In the genomic region with DNA sequence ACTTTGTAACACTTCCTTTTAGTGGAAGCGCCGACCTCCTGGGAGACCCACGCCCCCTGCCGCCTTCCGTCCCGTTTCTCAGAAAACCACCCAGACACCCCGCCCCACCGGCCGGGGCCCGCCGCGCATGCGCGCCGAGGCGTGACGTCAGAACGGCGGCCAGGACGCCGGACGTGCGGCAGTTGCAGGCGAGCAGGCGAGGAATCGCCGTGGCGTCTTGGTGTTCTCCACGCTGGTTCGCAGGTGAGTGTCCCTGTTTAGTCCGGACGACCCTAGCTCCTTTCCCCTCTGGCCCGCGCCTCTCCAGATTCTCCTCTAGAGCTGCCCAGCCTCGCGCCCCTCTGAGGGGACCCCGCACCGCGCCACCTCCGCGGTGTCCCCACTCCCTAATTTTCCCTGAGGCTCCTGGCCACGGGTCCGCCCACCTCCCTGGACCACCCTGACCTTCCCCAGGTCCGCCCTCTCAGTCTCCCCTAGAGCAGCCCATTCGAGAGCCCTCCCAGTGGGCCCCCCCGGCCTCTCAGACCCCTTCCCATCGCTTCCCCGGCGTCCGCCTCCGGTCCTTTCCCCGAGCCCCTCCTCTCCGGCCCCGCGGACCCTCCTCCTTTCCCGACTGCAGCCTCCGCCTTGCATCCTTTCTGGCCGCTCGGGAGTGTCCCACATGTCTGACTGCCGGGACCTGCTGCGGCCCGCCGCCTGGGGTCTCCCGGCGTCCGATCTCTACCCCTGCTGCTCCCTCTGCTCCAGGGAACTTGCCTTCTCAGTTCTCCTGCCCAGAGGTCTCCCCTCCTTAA, we compare ENCODE assay signal across 1 cellular context.
TF ChIP-seq lines count a peak whose summit lies in the region.

A gene with protein sequence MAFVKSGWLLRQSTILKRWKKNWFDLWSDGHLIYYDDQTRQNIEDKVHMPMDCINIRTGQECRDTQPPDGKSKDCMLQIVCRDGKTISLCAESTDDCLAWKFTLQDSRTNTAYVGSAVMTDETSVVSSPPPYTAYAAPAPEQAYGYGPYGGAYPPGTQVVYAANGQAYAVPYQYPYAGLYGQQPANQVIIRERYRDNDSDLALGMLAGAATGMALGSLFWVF (plus strand): TSS at position 181 of the 794 bp plus-strand sequence. CDS start 15,606 bp downstream, outside the sequence.

TF ChIP-seq in K562, 482 proteins besides CTCF, POLR2A, EP300 and RAD21 (continued from another document):
- TF ChIP-seq, protein P1, sequence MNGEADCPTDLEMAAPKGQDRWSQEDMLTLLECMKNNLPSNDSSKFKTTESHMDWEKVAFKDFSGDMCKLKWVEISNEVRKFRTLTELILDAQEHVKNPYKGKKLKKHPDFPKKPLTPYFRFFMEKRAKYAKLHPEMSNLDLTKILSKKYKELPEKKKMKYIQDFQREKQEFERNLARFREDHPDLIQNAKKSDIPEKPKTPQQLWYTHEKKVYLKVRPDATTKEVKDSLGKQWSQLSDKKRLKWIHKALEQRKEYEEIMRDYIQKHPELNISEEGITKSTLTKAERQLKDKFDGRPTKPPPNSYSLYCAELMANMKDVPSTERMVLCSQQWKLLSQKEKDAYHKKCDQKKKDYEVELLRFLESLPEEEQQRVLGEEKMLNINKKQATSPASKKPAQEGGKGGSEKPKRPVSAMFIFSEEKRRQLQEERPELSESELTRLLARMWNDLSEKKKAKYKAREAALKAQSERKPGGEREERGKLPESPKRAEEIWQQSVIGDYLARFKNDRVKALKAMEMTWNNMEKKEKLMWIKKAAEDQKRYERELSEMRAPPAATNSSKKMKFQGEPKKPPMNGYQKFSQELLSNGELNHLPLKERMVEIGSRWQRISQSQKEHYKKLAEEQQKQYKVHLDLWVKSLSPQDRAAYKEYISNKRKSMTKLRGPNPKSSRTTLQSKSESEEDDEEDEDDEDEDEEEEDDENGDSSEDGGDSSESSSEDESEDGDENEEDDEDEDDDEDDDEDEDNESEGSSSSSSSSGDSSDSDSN (IDR thresholded peaks at IDR 0.05; ENCODE audit: borderline replicate concordance in 1 of 2, low read depth in 2 of 2, low read length in 2 of 2): 0 out of 4 replicates have a peak, but pooled peaks of 1 of the 2 experiments have one; percentile 33
- TF ChIP-seq KLF10 (CRISPR knock-in tag; IDR thresholded peaks at IDR 0.05): no peak
- TF ChIP-seq POLR3G (IDR thresholded peaks at IDR 0.05; ENCODE audit: extremely low read depth, insufficient read length, insufficient replicate concordance): no peak
- no peak for TF ChIP-seq ZNF184 (CRISPR knock-in tag; IDR thresholded peaks at IDR 0.05)
- peak; percentile 6; the same call in 1 of the 2 replicates for TF ChIP-seq KLF13 (tag; IDR thresholded peaks at IDR 0.05; ENCODE audit: borderline replicate concordance, low read depth)
- TF ChIP-seq ZNF12 (CRISPR knock-in tag; IDR thresholded peaks at IDR 0.05): no peak
- TF ChIP-seq, protein P2, sequence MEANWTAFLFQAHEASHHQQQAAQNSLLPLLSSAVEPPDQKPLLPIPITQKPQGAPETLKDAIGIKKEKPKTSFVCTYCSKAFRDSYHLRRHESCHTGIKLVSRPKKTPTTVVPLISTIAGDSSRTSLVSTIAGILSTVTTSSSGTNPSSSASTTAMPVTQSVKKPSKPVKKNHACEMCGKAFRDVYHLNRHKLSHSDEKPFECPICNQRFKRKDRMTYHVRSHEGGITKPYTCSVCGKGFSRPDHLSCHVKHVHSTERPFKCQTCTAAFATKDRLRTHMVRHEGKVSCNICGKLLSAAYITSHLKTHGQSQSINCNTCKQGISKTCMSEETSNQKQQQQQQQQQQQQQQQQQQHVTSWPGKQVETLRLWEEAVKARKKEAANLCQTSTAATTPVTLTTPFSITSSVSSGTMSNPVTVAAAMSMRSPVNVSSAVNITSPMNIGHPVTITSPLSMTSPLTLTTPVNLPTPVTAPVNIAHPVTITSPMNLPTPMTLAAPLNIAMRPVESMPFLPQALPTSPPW (CRISPR knock-in tag; IDR thresholded peaks at IDR 0.05): peak; percentile 93
- TF ChIP-seq TAF1 (IDR thresholded peaks at IDR 0.05; ENCODE audit: control insufficient read depth, extremely low read depth, insufficient read depth, low read length, severe bottlenecking): peak; percentile 86
- no peak for TF ChIP-seq BRD4 (IDR thresholded peaks at IDR 0.05)
- TF ChIP-seq, protein P3, sequence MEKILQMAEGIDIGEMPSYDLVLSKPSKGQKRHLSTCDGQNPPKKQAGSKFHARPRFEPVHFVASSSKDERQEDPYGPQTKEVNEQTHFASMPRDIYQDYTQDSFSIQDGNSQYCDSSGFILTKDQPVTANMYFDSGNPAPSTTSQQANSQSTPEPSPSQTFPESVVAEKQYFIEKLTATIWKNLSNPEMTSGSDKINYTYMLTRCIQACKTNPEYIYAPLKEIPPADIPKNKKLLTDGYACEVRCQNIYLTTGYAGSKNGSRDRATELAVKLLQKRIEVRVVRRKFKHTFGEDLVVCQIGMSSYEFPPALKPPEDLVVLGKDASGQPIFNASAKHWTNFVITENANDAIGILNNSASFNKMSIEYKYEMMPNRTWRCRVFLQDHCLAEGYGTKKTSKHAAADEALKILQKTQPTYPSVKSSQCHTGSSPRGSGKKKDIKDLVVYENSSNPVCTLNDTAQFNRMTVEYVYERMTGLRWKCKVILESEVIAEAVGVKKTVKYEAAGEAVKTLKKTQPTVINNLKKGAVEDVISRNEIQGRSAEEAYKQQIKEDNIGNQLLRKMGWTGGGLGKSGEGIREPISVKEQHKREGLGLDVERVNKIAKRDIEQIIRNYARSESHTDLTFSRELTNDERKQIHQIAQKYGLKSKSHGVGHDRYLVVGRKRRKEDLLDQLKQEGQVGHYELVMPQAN (IDR thresholded peaks at IDR 0.05; ENCODE audit: borderline replicate concordance): peak; percentile 72
- no peak for TF ChIP-seq ZNF830 (CRISPR knock-in tag; IDR thresholded peaks at IDR 0.05)
- TF ChIP-seq RBBP5 (IDR thresholded peaks at IDR 0.05; ENCODE audit: borderline replicate concordance, insufficient read depth, low read length, poor library complexity, severe bottlenecking): peak; percentile 29
- TF ChIP-seq CHD1 (IDR thresholded peaks at IDR 0.05; ENCODE audit: low read length): no peak
- 0 out of 2 replicates have a peak, but pooled peaks have one; percentile 32 for TF ChIP-seq TAF7 (tag; IDR thresholded peaks at IDR 0.05)
- TF ChIP-seq MAZ (CRISPR knock-in tag; conservative IDR thresholded peaks at IDR 0.05 in 1 of 2, IDR thresholded peaks at IDR 0.05 in 1 of 2): peak in 1 of 2 experiments; percentile 41; a peak in 1 of 4 replicates
- 0 out of 2 replicates have a peak, but pooled peaks have one; percentile 38 for TF ChIP-seq TCF7 (IDR thresholded peaks at IDR 0.05; ENCODE audit: borderline replicate concordance)
- TF ChIP-seq CEBPG (CRISPR knock-in tag; IDR thresholded peaks at IDR 0.05): no peak
- TF ChIP-seq CEBPG (tag; conservative IDR thresholded peaks at IDR 0.05 in 1 of 2, IDR thresholded peaks at IDR 0.05 in 1 of 2): no peak
- TF ChIP-seq, protein P4, sequence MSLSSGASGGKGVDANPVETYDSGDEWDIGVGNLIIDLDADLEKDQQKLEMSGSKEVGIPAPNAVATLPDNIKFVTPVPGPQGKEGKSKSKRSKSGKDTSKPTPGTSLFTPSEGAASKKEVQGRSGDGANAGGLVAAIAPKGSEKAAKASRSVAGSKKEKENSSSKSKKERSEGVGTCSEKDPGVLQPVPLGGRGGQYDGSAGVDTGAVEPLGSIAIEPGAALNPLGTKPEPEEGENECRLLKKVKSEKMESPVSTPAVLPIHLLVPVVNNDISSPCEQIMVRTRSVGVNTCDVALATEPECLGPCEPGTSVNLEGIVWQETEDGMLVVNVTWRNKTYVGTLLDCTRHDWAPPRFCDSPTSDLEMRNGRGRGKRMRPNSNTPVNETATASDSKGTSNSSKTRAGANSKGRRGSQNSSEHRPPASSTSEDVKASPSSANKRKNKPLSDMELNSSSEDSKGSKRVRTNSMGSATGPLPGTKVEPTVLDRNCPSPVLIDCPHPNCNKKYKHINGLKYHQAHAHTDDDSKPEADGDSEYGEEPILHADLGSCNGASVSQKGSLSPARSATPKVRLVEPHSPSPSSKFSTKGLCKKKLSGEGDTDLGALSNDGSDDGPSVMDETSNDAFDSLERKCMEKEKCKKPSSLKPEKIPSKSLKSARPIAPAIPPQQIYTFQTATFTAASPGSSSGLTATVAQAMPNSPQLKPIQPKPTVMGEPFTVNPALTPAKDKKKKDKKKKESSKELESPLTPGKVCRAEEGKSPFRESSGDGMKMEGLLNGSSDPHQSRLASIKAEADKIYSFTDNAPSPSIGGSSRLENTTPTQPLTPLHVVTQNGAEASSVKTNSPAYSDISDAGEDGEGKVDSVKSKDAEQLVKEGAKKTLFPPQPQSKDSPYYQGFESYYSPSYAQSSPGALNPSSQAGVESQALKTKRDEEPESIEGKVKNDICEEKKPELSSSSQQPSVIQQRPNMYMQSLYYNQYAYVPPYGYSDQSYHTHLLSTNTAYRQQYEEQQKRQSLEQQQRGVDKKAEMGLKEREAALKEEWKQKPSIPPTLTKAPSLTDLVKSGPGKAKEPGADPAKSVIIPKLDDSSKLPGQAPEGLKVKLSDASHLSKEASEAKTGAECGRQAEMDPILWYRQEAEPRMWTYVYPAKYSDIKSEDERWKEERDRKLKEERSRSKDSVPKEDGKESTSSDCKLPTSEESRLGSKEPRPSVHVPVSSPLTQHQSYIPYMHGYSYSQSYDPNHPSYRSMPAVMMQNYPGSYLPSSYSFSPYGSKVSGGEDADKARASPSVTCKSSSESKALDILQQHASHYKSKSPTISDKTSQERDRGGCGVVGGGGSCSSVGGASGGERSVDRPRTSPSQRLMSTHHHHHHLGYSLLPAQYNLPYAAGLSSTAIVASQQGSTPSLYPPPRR (CRISPR knock-in tag; IDR thresholded peaks at IDR 0.05; ENCODE audit: borderline replicate concordance): 0 out of 2 replicates have a peak, but pooled peaks have one; percentile 8
- TF ChIP-seq JUN (IDR thresholded peaks at IDR 0.05; ENCODE audit: borderline replicate concordance, low read depth, low read length): peak; percentile 20; the same call in 1 of the 2 replicates
- TF ChIP-seq JUN (CRISPR knock-in tag; IDR thresholded peaks at IDR 0.05; ENCODE audit: borderline replicate concordance): 0 out of 2 replicates have a peak, but pooled peaks have one; percentile 16
- peak; percentile 84 for TF ChIP-seq ZBTB7A (IDR thresholded peaks at IDR 0.05; ENCODE audit: borderline replicate concordance, control insufficient read depth, low read depth, low read length)
- TF ChIP-seq ZNF77 (CRISPR knock-in tag; IDR thresholded peaks at IDR 0.05): no peak
- peak; percentile 56; the same call in 1 of the 2 replicates for TF ChIP-seq PML (IDR thresholded peaks at IDR 0.05; ENCODE audit: low read length)
- 0 out of 2 replicates have a peak, but pooled peaks have one; percentile 54 for TF ChIP-seq EGR1 (conservative IDR thresholded peaks at IDR 0.05)
- TF ChIP-seq, protein P5, sequence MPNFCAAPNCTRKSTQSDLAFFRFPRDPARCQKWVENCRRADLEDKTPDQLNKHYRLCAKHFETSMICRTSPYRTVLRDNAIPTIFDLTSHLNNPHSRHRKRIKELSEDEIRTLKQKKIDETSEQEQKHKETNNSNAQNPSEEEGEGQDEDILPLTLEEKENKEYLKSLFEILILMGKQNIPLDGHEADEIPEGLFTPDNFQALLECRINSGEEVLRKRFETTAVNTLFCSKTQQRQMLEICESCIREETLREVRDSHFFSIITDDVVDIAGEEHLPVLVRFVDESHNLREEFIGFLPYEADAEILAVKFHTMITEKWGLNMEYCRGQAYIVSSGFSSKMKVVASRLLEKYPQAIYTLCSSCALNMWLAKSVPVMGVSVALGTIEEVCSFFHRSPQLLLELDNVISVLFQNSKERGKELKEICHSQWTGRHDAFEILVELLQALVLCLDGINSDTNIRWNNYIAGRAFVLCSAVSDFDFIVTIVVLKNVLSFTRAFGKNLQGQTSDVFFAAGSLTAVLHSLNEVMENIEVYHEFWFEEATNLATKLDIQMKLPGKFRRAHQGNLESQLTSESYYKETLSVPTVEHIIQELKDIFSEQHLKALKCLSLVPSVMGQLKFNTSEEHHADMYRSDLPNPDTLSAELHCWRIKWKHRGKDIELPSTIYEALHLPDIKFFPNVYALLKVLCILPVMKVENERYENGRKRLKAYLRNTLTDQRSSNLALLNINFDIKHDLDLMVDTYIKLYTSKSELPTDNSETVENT (CRISPR knock-in tag; IDR thresholded peaks at IDR 0.05): peak; percentile 79
- TF ChIP-seq SP2 (IDR thresholded peaks at IDR 0.05; ENCODE audit: extremely low read depth, low read depth, low read length, poor library complexity, severe bottlenecking): no peak
